32 cellular contexts compared by ENCODE assay signal in the genomic region with DNA sequence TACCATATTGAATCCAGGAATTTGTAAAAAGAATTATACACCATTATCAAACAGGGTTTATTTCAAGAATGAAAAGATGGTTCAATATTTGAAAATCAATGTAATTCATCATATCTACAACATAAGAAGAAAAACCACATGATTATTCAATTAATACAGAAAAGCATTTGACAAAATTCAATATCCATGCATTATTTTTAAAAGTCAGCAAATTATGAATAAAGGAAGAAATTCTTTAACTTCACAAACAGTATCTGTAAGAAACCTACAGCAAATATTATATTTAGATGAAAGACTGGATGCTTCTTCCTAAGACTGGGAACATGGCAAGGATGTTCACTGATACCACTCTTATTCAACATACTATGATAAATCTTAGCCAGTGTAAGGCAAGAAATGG. TPM values are rescaled to one million over a fixed set of nuclear protein-coding genes. Genes with fewer than 3 reads are reported as not detected.
"Had no signal": no experiment of that assay in that cellular context is flagged by ENCODE, and none has a peak within 500 bp of the region (broad histone marks: within the 10 kb centered on the region; RNA-seq: fewer than 3 reads in every experiment).

No MANE protein-coding gene starts in this region.

- DNase-seq: naive thymus-derived CD8-positive, alpha-beta T cell; nephron progenitor cell; nucleus accumbens; pancreas; psoas muscle; right cardiac atrium; stimulated activated CD4-positive, alpha-beta T cell treated with anti-CD3 and anti-CD28 coated beads, Interleukin-15, amount 100 ng/mL, for 24 hours; stimulated activated CD4-positive, alpha-beta T cell treated with anti-CD3 and anti-CD28 coated beads, Interleukin-2, amount 100 ng/mL, for 24 hours; stimulated activated CD4-positive, alpha-beta T cell treated with anti-CD3 and anti-CD28 coated beads, Interleukin-2, amount 100 ng/mL, for 48 hours; stimulated activated CD4-positive, alpha-beta T cell treated with anti-CD3 and anti-CD28 coated beads, Interleukin-4, amount 100 ng/mL, for 24 hours; stimulated activated naive B cell treated with anti-CD40 and anti-IgM and Interleukin-4, amounts not matched to agents 10 μg/mL and 1 μg/mL and 100 μg/mL, for 72 hours; stimulated activated naive CD4-positive, alpha-beta T cell treated with Interleukin-2 at 50 U/mL for 16 hours; stomach; thyroid gland; trophoblast cell; upper lobe of left lung had no signal

- H3K4me3 ChIP-seq: pancreas, psoas muscle, skin epidermis, stomach, thoracic aorta, thyroid gland, tibial nerve, upper lobe of left lung, vagina had no signal

- ATAC-seq: naive thymus-derived CD8-positive, alpha-beta T cell; natural killer cell treated with Interleukin-12 subunit alpha and Interleukin-12 subunit beta and Interleukin-15 and Interleukin-18, amount 100 ng/mL, for 72 hours; pancreas; psoas muscle; right cardiac atrium; sciatic nerve; stimulated activated effector memory CD8-positive, alpha-beta T cell treated with anti-CD3 and anti-CD28 coated beads, Interleukin-12 subunit alpha, Interleukin-12 subunit beta, amount 100 ng/mL, for 72 hours; stimulated activated naive B cell treated with anti-CD40 and anti-IgM and Interleukin-4, amounts not matched to agents 10 μg/mL and 1 μg/mL and 100 μg/mL, for 72 hours had no signal

- H3K27ac ChIP-seq: neutrophil, pancreas, psoas muscle, skin epidermis, stomach, thoracic aorta, thyroid gland, tibial nerve, upper lobe of left lung, vagina had no signal

- FAIRE-seq: pancreas, urothelium cell line had no signal

- H3K27me3 ChIP-seq: neutrophil, pancreas, stomach, thyroid gland, tibial nerve, upper lobe of left lung, vagina had no signal

- H3K9me3 ChIP-seq: neutrophil, pancreas, psoas muscle, stomach, thoracic aorta, thyroid gland, tibial nerve, upper lobe of left lung, vagina had no signal

- H3K36me3 ChIP-seq: neutrophil, pancreas, stomach, thoracic aorta, thyroid gland, tibial nerve, upper lobe of left lung, vagina had no signal

- H3K4me1 ChIP-seq: pancreas, psoas muscle, stomach, thyroid gland, tibial nerve, upper lobe of left lung, vagina had no signal

RNA-seq across cellular contexts. Expression of gene TOPAZ1, which starts 55.6 kb away (rescaled TPM):
- total RNA-seq: naive thymus-derived CD8-positive, alpha-beta T cell; natural killer cell treated with Interleukin-12 subunit alpha and Interleukin-12 subunit beta and Interleukin-15 and Interleukin-18, amount 100 ng/mL, for 72 hours; neural crest cell; omental fat pad; osteocyte; pancreas; progenitor cell of endocrine pancreas; psoas muscle; renal cortical epithelial cell; right cardiac atrium; sciatic nerve; stomach; subcutaneous adipose tissue; thoracic aorta; tibial nerve; upper lobe of left lung; ureter; vagina had no signal
- polyA plus RNA-seq: naive thymus-derived CD8-positive, alpha-beta T cell; pancreas; psoas muscle; right cardiac atrium; stomach had no signal
